ENCODE assay signal across 33 cellular contexts in genomic region chr15:23514492-23514891, GRCh38. TPM values are rescaled to one million over a fixed set of nuclear protein-coding genes. Genes with fewer than 3 reads are reported as not detected.
"Had no signal": no experiment of that assay in that cellular context is flagged by ENCODE, and none has a peak within 500 bp of the region (broad histone marks: within the 10 kb centered on the region; RNA-seq: fewer than 3 reads in every experiment).

No MANE protein-coding gene starts in this region.

- H3K36me3 ChIP-seq: esophagus squamous epithelium, heart right ventricle, left lung, neural progenitor cell, prostate gland, right atrium auricular region, thoracic aorta, tibial nerve, upper lobe of right lung, uterus had no signal

- H3K27me3 ChIP-seq: esophagus squamous epithelium, heart right ventricle, left lung, neural progenitor cell, right atrium auricular region, tibial nerve, upper lobe of right lung, uterus had no signal

- DNase-seq: dermis blood vessel endothelial cell; effector memory CD8-positive, alpha-beta T cell; erythroblast; esophagus squamous epithelium; foreskin melanocyte; glutamatergic neuron; heart right ventricle; hippocampal formation; left cardiac atrium; left lung; mammary epithelial cell; mesendoderm; midbrain; naive thymus-derived CD4-positive, alpha-beta T cell; nucleus accumbens; stimulated activated CD4-positive, alpha-beta T cell treated with anti-CD3 and anti-CD28 coated beads, Interleukin-12 subunit alpha, Interleukin-12 subunit beta, amount 100 ng/mL, for 4 hours; stimulated activated CD4-positive, alpha-beta T cell treated with anti-CD3 and anti-CD28 coated beads, Interleukin-1b, Interleukin-23, amount 100 ng/mL, for 48 hours; stimulated activated CD4-positive, alpha-beta T cell treated with anti-CD3 and anti-CD28 coated beads, Interleukin-4, amount 100 ng/mL, for 24 hours; stimulated activated naive CD4-positive, alpha-beta T cell treated with Interleukin-2 at 50 U/mL for 16 hours; upper lobe of right lung; uterus had no signal

- H3K36me3 Mint-ChIP-seq: neural progenitor cell; stimulated activated effector memory CD8-positive, alpha-beta T cell treated with anti-CD3 and anti-CD28 coated beads, Interleukin-12 subunit alpha, Interleukin-12 subunit beta, amount 100 ng/mL, for 72 hours had no signal

- H3K27ac ChIP-seq: coronary artery, esophagus squamous epithelium, heart right ventricle, left lung, neural progenitor cell, prostate gland, right atrium auricular region, thoracic aorta, tibial nerve, upper lobe of right lung, uterus had no signal

- H3K4me3 ChIP-seq: coronary artery, esophagus squamous epithelium, heart right ventricle, left lung, neural progenitor cell, prostate gland, right atrium auricular region, smooth muscle cell, thoracic aorta, tibial nerve, upper lobe of right lung, uterus had no signal

- H3K4me3 Mint-ChIP-seq: effector memory CD8-positive, alpha-beta T cell; naive thymus-derived CD4-positive, alpha-beta T cell; nephron; neural progenitor cell; stimulated activated effector memory CD8-positive, alpha-beta T cell treated with anti-CD3 and anti-CD28 coated beads, Interleukin-12 subunit alpha, Interleukin-12 subunit beta, amount 100 ng/mL, for 72 hours had no signal

- H3K4me1 Mint-ChIP-seq: naive thymus-derived CD4-positive, alpha-beta T cell; nephron; stimulated activated effector memory CD8-positive, alpha-beta T cell treated with anti-CD3 and anti-CD28 coated beads, Interleukin-12 subunit alpha, Interleukin-12 subunit beta, amount 100 ng/mL, for 72 hours had no signal

- H3K9ac ChIP-seq: neural progenitor cell had no signal

- H2AFZ ChIP-seq: neural progenitor cell had no signal

- H3K4me1 ChIP-seq: esophagus squamous epithelium, heart right ventricle, left lung, neural progenitor cell, prostate gland, right atrium auricular region, tibial nerve, upper lobe of right lung, uterus had no signal

- H3K4me2 ChIP-seq: neural progenitor cell, smooth muscle cell had no signal

- H3K9me3 ChIP-seq: prostate gland, upper lobe of right lung, uterus had no signal

- ATAC-seq: effector memory CD8-positive, alpha-beta T cell; heart right ventricle; left cardiac atrium; left lung; naive thymus-derived CD4-positive, alpha-beta T cell; sciatic nerve; stimulated activated effector memory CD8-positive, alpha-beta T cell treated with anti-CD3 and anti-CD28 coated beads, Interleukin-12 subunit alpha, Interleukin-12 subunit beta, amount 100 ng/mL, for 72 hours; upper lobe of right lung had no signal

- H3K27ac Mint-ChIP-seq: effector memory CD8-positive, alpha-beta T cell; naive thymus-derived CD4-positive, alpha-beta T cell; nephron; neural progenitor cell; stimulated activated effector memory CD8-positive, alpha-beta T cell treated with anti-CD3 and anti-CD28 coated beads, Interleukin-12 subunit alpha, Interleukin-12 subunit beta, amount 100 ng/mL, for 72 hours had no signal

RNA-seq across cellular contexts. Expression of gene MKRN3, which starts 51.0 kb away (rescaled TPM):
- total RNA-seq: mucosa of gallbladder, osteocyte, smooth muscle cell had no signal
- polyA plus RNA-seq: mammary epithelial cell, smooth muscle cell had no signal
